ENCODE assay signal across 8 cellular contexts in the genomic region with DNA sequence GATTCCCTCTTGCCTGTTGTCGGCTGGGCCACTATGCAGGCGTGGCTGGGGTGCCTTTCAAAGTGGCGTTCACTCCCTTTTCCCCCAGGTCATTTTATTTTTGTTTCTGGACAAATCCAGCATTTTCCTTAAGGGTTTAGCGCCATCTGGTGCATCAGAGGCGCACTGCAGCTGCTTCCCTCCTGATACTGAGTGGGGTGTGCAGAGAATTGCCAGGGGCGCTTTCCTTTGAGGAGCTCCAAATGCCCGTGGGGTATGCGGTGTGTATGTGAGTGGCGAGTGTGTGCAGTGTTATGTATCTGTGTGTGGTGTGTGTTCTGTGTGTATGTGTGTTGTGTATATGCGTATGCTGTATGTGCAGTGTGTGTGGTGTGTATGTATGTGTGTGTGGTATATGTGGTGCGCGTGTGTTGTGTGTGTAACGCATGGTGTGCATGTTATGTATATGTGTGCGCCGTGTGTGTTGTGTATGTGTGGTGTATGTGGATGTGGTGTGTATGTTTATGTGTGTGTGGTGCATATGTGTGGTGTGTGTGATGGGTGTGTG.
DNase-seq lines count a peak whose midpoint lies in the region; ATAC-seq and TF ChIP-seq lines count a peak whose summit lies in the region.

No MANE protein-coding gene starts in this region.

- H3K27me3 ChIP-seq in OCI-LY1 (ENCODE audit: insufficient read depth, low read length): peaks cover 4% of the 10 kb centered on the region; the same call in 1 of the 2 replicates
- peaks cover 0 to 4% (median 0%) of the 10 kb centered on the region in 3 experiments for H3K27me3 ChIP-seq in neuronal stem cell (ENCODE audit: control insufficient read depth in 3 of 3, insufficient read depth in 3 of 3, low read depth in 1 of 3, low read length in 3 of 3)
- H3K27me3 ChIP-seq in testis: no peaks in the 10 kb centered on the region

- H3K9ac ChIP-seq in OCI-LY1 (ENCODE audit: low read length) (no peak overlapping the region), neuronal stem cell (ENCODE audit: low read depth, low read length, poor library complexity) (peak overlapping the region; percentile 74)

- H3K4ac ChIP-seq in neuronal stem cell (ENCODE audit: low read length): peak overlapping the region; percentile 84

- peak overlapping the region; percentile 95 for H3K14ac ChIP-seq in neuronal stem cell (ENCODE audit: low read length)

- H2AK5ac ChIP-seq in neuronal stem cell (ENCODE audit: low read depth, low read length): no peak overlapping the region

- no peaks in the 10 kb centered on the region for H3K9me2 ChIP-seq in OCI-LY1 (ENCODE audit: low read depth, low read length)

- H3K79me2 ChIP-seq in OCI-LY1 (ENCODE audit: insufficient read depth, low read length): no peaks in the 10 kb centered on the region

- DNase-seq in NK-92 treated with Interleukin-12 subunit alpha and Interleukin-12 subunit beta, amount 100 ng/mL, for 24 hours (lab: John Stamatoyannopoulos, UW): peak; percentile 14
- DNase-seq in NK-92 (lab: John Stamatoyannopoulos, UW; ENCODE audit: unreplicated experiment): no peak
- DNase-seq in activated T-cell treated with anti-CD3 and anti-CD28 coated beads, Interleukin-2, amount 50 U/mL, for 4 hours: peak; percentile 53
- DNase-seq in fibroblast of pulmonary artery (ENCODE audit: low read depth): peak; percentile 69
- peak; percentile 74 for DNase-seq in neuronal stem cell (ENCODE audit: low spot score)
- peak; percentile 83 for DNase-seq in testis

- no peaks in the 10 kb centered on the region for H3F3A ChIP-seq in OCI-LY1 (ENCODE audit: insufficient read depth, low read length)

- H3K9me3 ChIP-seq in OCI-LY1 (ENCODE audit: low read length) (no peaks in the 10 kb centered on the region), neuronal stem cell (replicated peaks in 1 of 2; ENCODE audit: control insufficient read depth in 2 of 2, insufficient read depth in 1 of 2, low read depth in 1 of 2, low read length in 2 of 2) (no peaks in the 10 kb centered on the region), testis (no peaks in the 10 kb centered on the region)

- ATAC-seq in HG03442 (IDR thresholded peaks at IDR 0.05; ENCODE audit: unreplicated experiment): peak; percentile 36
- ATAC-seq in activated T-cell treated with anti-CD3 and anti-CD28 coated beads, Interleukin-2, amount 50 U/mL, for 4 hours: peak in 1 of 2 donors; percentile 28

- intact Hi-C loops in testis (cut with DNase I; ENCODE audit: low total_unique reads): loop anchor here (5.0 kb wide), 1 partner anchor 447 kb away; no protein-coding TSS in a partner anchor

- H2AFZ ChIP-seq in OCI-LY1 (ENCODE audit: low read length) (no peak overlapping the region), neuronal stem cell (ENCODE audit: low read length) (peak overlapping the region; percentile 66)

- H3K4me2 ChIP-seq in OCI-LY1 (ENCODE audit: low read length) (no peak overlapping the region), neuronal stem cell (ENCODE audit: insufficient read depth, low read length, poor library complexity, severe bottlenecking) (no peak overlapping the region)

- H3K9me3 Mint-ChIP-seq in activated T-cell treated with anti-CD3 and anti-CD28 coated beads, Interleukin-2, amount 50 U/mL, for 4 hours: no peaks in the 10 kb centered on the region

- 100% methylated on average over 5 of the region's 15 CpGs; no CpG with 5 or more reads in 1 of the 2 donors for WGBS in neuronal stem cell (ENCODE audit: extremely low coverage in 2 of 2, insufficient read length in 2 of 2, insufficient replicate concordance in 1 of 2), 2 donors
- WGBS in testis, 2 donors: 43 to 48% methylated on average over 14 to 15 of the region's 15 CpGs

- no peak overlapping the region for H3K4me3 Mint-ChIP-seq in activated T-cell treated with anti-CD3 and anti-CD28 coated beads, Interleukin-2, amount 50 U/mL, for 4 hours

- H2BK15ac ChIP-seq in neuronal stem cell (ENCODE audit: low read length): no peak overlapping the region

- peak overlapping the region; percentile 94 for H4K91ac ChIP-seq in neuronal stem cell (ENCODE audit: low read depth, low read length, poor library complexity)

- H3K36me3 Mint-ChIP-seq in activated T-cell treated with anti-CD3 and anti-CD28 coated beads, Interleukin-2, amount 50 U/mL, for 4 hours (ENCODE audit: insufficient read depth): no peaks in the 10 kb centered on the region

- no peak overlapping the region for H4K8ac ChIP-seq in neuronal stem cell (ENCODE audit: low read depth, low read length)

- TF ChIP-seq POLR2A in testis (IDR thresholded peaks at IDR 0.05): no peak

- no peak overlapping the region for H3K18ac ChIP-seq in neuronal stem cell (ENCODE audit: low read length)

- H3K4me1 Mint-ChIP-seq in activated T-cell treated with anti-CD3 and anti-CD28 coated beads, Interleukin-2, amount 50 U/mL, for 4 hours (ENCODE audit: low read depth): no peaks in the 10 kb centered on the region

- H2BK12ac ChIP-seq in neuronal stem cell (ENCODE audit: low read length): peak overlapping the region; percentile 0

- peak overlapping the region; percentile 57 for H3K23ac ChIP-seq in neuronal stem cell (ENCODE audit: low read depth, low read length, poor library complexity)

- H4K20me1 ChIP-seq in OCI-LY1 (ENCODE audit: insufficient read depth, low read length): no peaks in the 10 kb centered on the region

- H3K79me1 ChIP-seq in neuronal stem cell (ENCODE audit: low read depth, low read length): no peaks in the 10 kb centered on the region

- H3K27me3 Mint-ChIP-seq in activated T-cell treated with anti-CD3 and anti-CD28 coated beads, Interleukin-2, amount 50 U/mL, for 4 hours (ENCODE audit: low read depth): no peaks in the 10 kb centered on the region

- no peak overlapping the region for H3K27ac ChIP-seq in OCI-LY1 (ENCODE audit: low read depth, low read length, poor library complexity, severe bottlenecking)
- no peak overlapping the region for H3K27ac ChIP-seq in neuronal stem cell (replicated peaks; ENCODE audit: low read length)
- no peak overlapping the region for H3K27ac ChIP-seq in testis

- no peak overlapping the region for H2BK5ac ChIP-seq in neuronal stem cell (ENCODE audit: low read length)

- TF ChIP-seq CTCF in OCI-LY1 (IDR thresholded peaks at IDR 0.05; ENCODE audit: low read length) (peak; percentile 98), fibroblast of pulmonary artery (IDR thresholded peaks at IDR 0.05; ENCODE audit: low read length, missing control alignments) (peak; percentile 97), testis (IDR thresholded peaks at IDR 0.05) (peak; percentile 84 to 97 (median 91))

- H3K4me1 ChIP-seq in OCI-LY1 (ENCODE audit: insufficient read depth, low read length, severe bottlenecking): no peaks in the 10 kb centered on the region
- peaks cover 0 to 6% of the 10 kb centered on the region in 2 donors for H3K4me1 ChIP-seq in neuronal stem cell (ENCODE audit: control insufficient read depth in 2 of 2, insufficient read depth in 1 of 2, low read depth in 1 of 2, low read length in 2 of 2)
- H3K4me1 ChIP-seq in testis: no peaks in the 10 kb centered on the region

- no peaks in the 10 kb centered on the region for H3K36me3 ChIP-seq in OCI-LY1 (ENCODE audit: insufficient read depth, low read length)
- H3K36me3 ChIP-seq in neuronal stem cell (replicated peaks in 1 of 2; ENCODE audit: control insufficient read depth in 2 of 2, insufficient read depth in 2 of 2, low read length in 2 of 2): peaks cover 0 to 3% of the 10 kb centered on the region in 2 donors
- no peaks in the 10 kb centered on the region for H3K36me3 ChIP-seq in testis (ENCODE audit: low read depth, missing control alignments)

- H2BK120ac ChIP-seq in neuronal stem cell (ENCODE audit: low read depth, low read length): no peak overlapping the region

- H3K4me3 ChIP-seq in OCI-LY1 (ENCODE audit: low read depth, low read length, poor library complexity, severe bottlenecking) (no peak overlapping the region), fibroblast of pulmonary artery (replicated peaks; ENCODE audit: low read depth, low read length) (no peak overlapping the region), neuronal stem cell (ENCODE audit: low read length in 2 of 2) (peak overlapping the region in 1 of 2 donors; percentile 68), testis (no peak overlapping the region)
